In the genomic region with DNA sequence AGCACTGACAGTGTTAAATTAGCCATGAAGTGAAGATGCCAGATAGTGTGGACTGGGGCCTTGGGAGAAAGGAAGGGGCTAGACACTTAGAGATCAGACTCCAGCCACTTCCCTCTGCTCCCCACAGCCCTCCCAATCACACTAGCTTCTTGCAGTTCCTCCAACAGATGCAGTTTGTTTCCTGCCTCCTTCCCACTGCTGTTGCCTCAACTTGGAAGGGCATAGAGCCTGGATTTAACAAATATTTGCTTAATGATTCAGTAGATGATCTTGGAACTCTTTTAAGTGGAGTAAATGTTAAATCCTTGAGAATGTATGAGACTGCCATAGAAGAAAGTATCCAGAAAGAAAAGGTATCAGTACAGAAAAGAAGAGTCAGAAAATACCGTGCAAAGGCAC, we compare ENCODE assay signal across 2 cellular contexts.
TF ChIP-seq lines count a peak whose summit lies in the region.

No MANE protein-coding gene starts in this region.

TF ChIP-seq in K562, 482 proteins besides CTCF, POLR2A, EP300 and RAD21:
- TF ChIP-seq NFXL1 (CRISPR knock-in tag; IDR thresholded peaks at IDR 0.05) = no peak
- TF ChIP-seq SPI1 (IDR thresholded peaks at IDR 0.05; ENCODE audit: borderline replicate concordance, low read depth, low read length) = peak; percentile 27; the same call in 1 of the 2 replicates

TF ChIP-seq in HEK293T, 16 proteins besides CTCF, POLR2A, EP300 and RAD21:
- TF ChIP-seq HDGF (IDR thresholded peaks at IDR 0.05; ENCODE audit: borderline replicate concordance) (no peak), FOXK2 (IDR thresholded peaks at IDR 0.05) (no peak), BHLHE40 (IDR thresholded peaks at IDR 0.05; ENCODE audit: borderline replicate concordance) (no peak), FOXA1 (IDR thresholded peaks at IDR 0.05) (no peak), ZNF384 (IDR thresholded peaks at IDR 0.05) (no peak), LEF1 (IDR thresholded peaks at IDR 0.05; ENCODE audit: borderline replicate concordance) (no peak), ELF4 (IDR thresholded peaks at IDR 0.05) (no peak), FOXM1 (IDR thresholded peaks at IDR 0.05; ENCODE audit: borderline replicate concordance) (no peak), SUZ12 (IDR thresholded peaks at IDR 0.05) (no peak), ARNT (IDR thresholded peaks at IDR 0.05) (no peak), L3MBTL2 (conservative IDR thresholded peaks at IDR 0.05) (no peak), NFRKB (IDR thresholded peaks at IDR 0.05) (no peak), SP1 (IDR thresholded peaks at IDR 0.05) (no peak)
- TF ChIP-seq, protein P1, sequence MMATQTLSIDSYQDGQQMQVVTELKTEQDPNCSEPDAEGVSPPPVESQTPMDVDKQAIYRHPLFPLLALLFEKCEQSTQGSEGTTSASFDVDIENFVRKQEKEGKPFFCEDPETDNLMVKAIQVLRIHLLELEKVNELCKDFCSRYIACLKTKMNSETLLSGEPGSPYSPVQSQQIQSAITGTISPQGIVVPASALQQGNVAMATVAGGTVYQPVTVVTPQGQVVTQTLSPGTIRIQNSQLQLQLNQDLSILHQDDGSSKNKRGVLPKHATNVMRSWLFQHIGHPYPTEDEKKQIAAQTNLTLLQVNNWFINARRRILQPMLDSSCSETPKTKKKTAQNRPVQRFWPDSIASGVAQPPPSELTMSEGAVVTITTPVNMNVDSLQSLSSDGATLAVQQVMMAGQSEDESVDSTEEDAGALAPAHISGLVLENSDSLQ (IDR thresholded peaks at IDR 0.05) = no peak
